In the genomic region with DNA sequence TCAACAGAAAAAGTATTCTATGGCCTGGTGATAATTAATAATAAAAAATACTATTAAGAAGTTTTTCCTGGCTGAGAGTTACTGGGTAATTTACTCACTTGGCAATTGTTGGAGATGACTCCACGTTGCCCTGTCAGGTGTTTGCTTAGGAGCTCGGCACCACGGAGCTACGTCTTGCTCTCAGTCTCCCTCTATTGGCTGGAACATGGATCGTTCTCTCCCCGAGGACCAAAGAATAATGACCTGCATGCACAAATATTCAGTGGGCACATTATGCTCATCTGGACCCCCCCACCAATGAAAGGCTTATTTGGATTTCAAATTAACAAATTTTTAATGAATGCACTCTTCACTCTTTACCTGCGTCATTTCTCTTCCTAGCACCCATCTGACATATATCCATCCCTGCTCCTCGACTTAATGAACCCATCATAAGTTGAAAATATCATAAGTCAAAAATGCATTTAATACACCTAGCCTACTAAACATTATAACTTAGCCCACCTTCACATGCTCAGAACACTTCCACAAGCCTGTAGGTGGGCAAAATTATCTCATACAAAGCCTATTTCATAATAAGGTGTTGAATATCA, we compare ENCODE assay signal across 8 cellular contexts.
A peak's percentile ranks its signal among the peaks of the same experiment; 100 is the strongest.
DNase-seq lines count a peak whose midpoint lies in the region; ATAC-seq and TF ChIP-seq lines count a peak whose summit lies in the region.

No MANE protein-coding gene starts in this region.

- no peaks in the 10 kb centered on the region for H3K4me1 ChIP-seq in fibroblast of lung (ENCODE audit: control insufficient read depth, extremely low read depth, insufficient read depth, low read length)

- no peaks in the 10 kb centered on the region for H3K4me1 Mint-ChIP-seq in Calu3 (ENCODE audit: low read depth, unreplicated experiment)
- H3K4me1 Mint-ChIP-seq in activated CD8-positive, alpha-beta T cell treated with anti-CD3 and anti-CD28 coated beads, Interleukin-2, amount 10 ng/mL, durations not matched to agents 7 days and 5 days (ENCODE audit: low read depth): no peaks in the 10 kb centered on the region

- no peaks in the 10 kb centered on the region for H3K36me3 Mint-ChIP-seq in Calu3 (ENCODE audit: insufficient read depth, unreplicated experiment)
- H3K36me3 Mint-ChIP-seq in activated CD8-positive, alpha-beta T cell treated with anti-CD3 and anti-CD28 coated beads, Interleukin-2, amount 10 ng/mL, durations not matched to agents 7 days and 5 days (ENCODE audit: low read depth): no peaks in the 10 kb centered on the region

- intact Hi-C loops in Calu3 (cut with micrococcal nuclease; ENCODE audit: unreplicated experiment): loop anchor here (5.0 kb wide), 1 partner anchor 139 kb away; no protein-coding TSS in a partner anchor

- H3K27me3 Mint-ChIP-seq in Calu3 (ENCODE audit: unreplicated experiment): peaks cover 30% of the 10 kb centered on the region
- peaks cover 33% of the 10 kb centered on the region for H3K27me3 Mint-ChIP-seq in activated CD8-positive, alpha-beta T cell treated with anti-CD3 and anti-CD28 coated beads, Interleukin-2, amount 10 ng/mL, durations not matched to agents 7 days and 5 days (ENCODE audit: low read depth)

- no peak overlapping the region for H3K9ac ChIP-seq in fibroblast of lung (ENCODE audit: insufficient read depth, low read length)

- H3K36me3 ChIP-seq in fibroblast of lung (ENCODE audit: control insufficient read depth, insufficient read depth, low read length): no peaks in the 10 kb centered on the region

- no peak overlapping the region for H3K4me3 ChIP-seq in fibroblast of lung (replicated peaks in 1 of 4; ENCODE audit: control extremely low read depth in 1 of 4, insufficient read depth in 1 of 4, low read depth in 3 of 4, low read length in 4 of 4)

- CTCF ChIA-PET in Calu3 (lab: Charles Lee): interaction anchor here (0.9 to 1.3 kb wide), 8 partner anchors 9 to 138 kb away, joined by 3 to 20 read pairs (median 4); a partner anchor contains a TSS
- CTCF ChIA-PET in activated CD8-positive, alpha-beta T cell treated with anti-CD3 and anti-CD28 coated beads, Interleukin-2, amount 10 ng/mL, durations not matched to agents 7 days and 5 days (lab: Charles Lee): interaction anchor here (0.6 to 7.5 kb wide), 33 partner anchors 9 to 337 kb away, joined by 3 to 101 read pairs (median 4); no protein-coding TSS in a partner anchor

- H3K79me2 ChIP-seq in fibroblast of lung (ENCODE audit: control insufficient read depth, insufficient read depth, low read length): no peaks in the 10 kb centered on the region

- no peak overlapping the region for H3K4me2 ChIP-seq in fibroblast of lung (ENCODE audit: extremely low read depth, insufficient read depth, low read length)

- no peaks in the 10 kb centered on the region for H3K9me3 ChIP-seq in fibroblast of lung (ENCODE audit: control insufficient read depth, insufficient read depth, low read depth, low read length)

- POLR2A ChIA-PET in activated CD8-positive, alpha-beta T cell treated with anti-CD3 and anti-CD28 coated beads, Interleukin-2, amount 10 ng/mL, durations not matched to agents 7 days and 5 days (lab: Charles Lee): no interaction called here

- no peaks in the 10 kb centered on the region for H4K20me1 ChIP-seq in fibroblast of lung (ENCODE audit: control insufficient read depth, extremely low read depth, insufficient read depth, low read length)

- no TSS peak for BruUV-seq in Calu3 (replicated peaks; lab: Mats Ljungman, UMichigan)

- no peak overlapping the region for H3K27ac Mint-ChIP-seq in Calu3 (ENCODE audit: unreplicated experiment)
- H3K27ac Mint-ChIP-seq in activated CD8-positive, alpha-beta T cell treated with anti-CD3 and anti-CD28 coated beads, Interleukin-2, amount 10 ng/mL, durations not matched to agents 7 days and 5 days: no peak overlapping the region

- no peaks in the 10 kb centered on the region for H3K9me3 Mint-ChIP-seq in Calu3 (ENCODE audit: low read depth, unreplicated experiment)
- no peaks in the 10 kb centered on the region for H3K9me3 Mint-ChIP-seq in activated CD8-positive, alpha-beta T cell treated with anti-CD3 and anti-CD28 coated beads, Interleukin-2, amount 10 ng/mL, durations not matched to agents 7 days and 5 days (ENCODE audit: insufficient read depth)

- no peak overlapping the region for H2AFZ ChIP-seq in fibroblast of lung (ENCODE audit: low read length)

- TF ChIP-seq CTCF in Calu3 (IDR thresholded peaks at IDR 0.05; ENCODE audit: unreplicated experiment): no peak
- peak; percentile 76 to 87 for TF ChIP-seq CTCF in fibroblast of lung (conservative IDR thresholded peaks at IDR 0.05 in 1 of 2, IDR thresholded peaks at IDR 0.05 in 1 of 2; ENCODE audit: low read depth in 1 of 2, low read length in 2 of 2)

- ATAC-seq in GM21825 (IDR thresholded peaks at IDR 0.05; ENCODE audit: unreplicated experiment) (peak; percentile 61), HG03159 (IDR thresholded peaks at IDR 0.05; ENCODE audit: unreplicated experiment) (no peak)
- peak; percentile 65 for ATAC-seq in activated CD8-positive, alpha-beta T cell treated with anti-CD3 and anti-CD28 coated beads, Interleukin-2, amount 10 ng/mL, durations not matched to agents 7 days and 5 days

- H3K4me3 Mint-ChIP-seq in Calu3 (ENCODE audit: low read depth, unreplicated experiment): no peak overlapping the region
- no peak overlapping the region for H3K4me3 Mint-ChIP-seq in activated CD8-positive, alpha-beta T cell treated with anti-CD3 and anti-CD28 coated beads, Interleukin-2, amount 10 ng/mL, durations not matched to agents 7 days and 5 days

- DNase-seq in Calu3 (peak; percentile 39), NCI-H446 treated with DMSO at 0.1 percent for 48 hours (lab: John Stamatoyannopoulos, UW) (peak; percentile 65), fibroblast of lung (ENCODE audit: low read depth in 2 of 2) (peak; percentile 51 to 53), pons (ENCODE audit: low spot score) (peak; percentile 36)
- DNase-seq in activated CD8-positive, alpha-beta T cell treated with anti-CD3 and anti-CD28 coated beads, Interleukin-2, amount 10 ng/mL, durations not matched to agents 7 days and 5 days: peak; percentile 59
- no peak for DNase-seq in NK-92 treated with Interleukin-12 subunit alpha and Interleukin-12 subunit beta, amount 100 ng/mL, for 24 hours (lab: John Stamatoyannopoulos, UW)

- no peak overlapping the region for H3K27ac ChIP-seq in fibroblast of lung (ENCODE audit: insufficient read depth, low read length)

- no peaks in the 10 kb centered on the region for H3K27me3 ChIP-seq in fibroblast of lung (ENCODE audit: control insufficient read depth, insufficient read depth, low read length)
